In genomic region chr12:3670083-3670620, GRCh38 we compare ENCODE assay signal across 25 cellular contexts.
DNase-seq lines count a peak whose midpoint lies in the region; ATAC-seq, FAIRE-seq and TF ChIP-seq lines count a peak whose summit lies in the region.
"Had no signal": no experiment of that assay in that cellular context is flagged by ENCODE, and none has a peak within 500 bp of the region (broad histone marks: within the 10 kb centered on the region; RNA-seq: fewer than 3 reads in every experiment).

No MANE protein-coding gene starts in this region.

- H3K9me2 ChIP-seq in Karpas-422 (replicated peaks; ENCODE audit: insufficient read depth, low read length): no peaks in the 10 kb centered on the region

- peak; percentile 54 for FAIRE-seq in HTR-8/SVneo (lab: Jason Lieb, UNC)

- ATAC-seq in activated T-cell treated with anti-CD3 and anti-CD28 coated beads, Interleukin-2, amount 50 U/mL, for 72 hours (replicated peaks in 1 of 2): peak in 1 of 2 donors; percentile 25
- peak; percentile 53 for ATAC-seq in stimulated activated naive CD8-positive, alpha-beta T cell treated with anti-CD3 and anti-CD28 coated beads, Interleukin-15, amount 100 ng/mL, for 72 hours
- ATAC-seq in GM18520 (IDR thresholded peaks at IDR 0.05; ENCODE audit: unreplicated experiment): no peak
- ATAC-seq: heart left ventricle, left ventricle myocardium superior, mucosa of descending colon, psoas muscle had no signal

- H3K9ac ChIP-seq in Karpas-422 (ENCODE audit: low read length): no peak overlapping the region
- H3K9ac ChIP-seq in colonic mucosa (ENCODE audit: low read depth in 2 of 2, low read length in 2 of 2): no peak overlapping the region

- no peak for DNase-seq in activated T-cell treated with anti-CD3 and anti-CD28 coated beads, Interleukin-2, amount 50 U/mL, for 72 hours
- DNase-seq in activated T-cell treated with anti-CD3 and anti-CD28 coated beads, Interleukin-2, amount 50 U/mL, for 1 hour: no peak
- DNase-seq in HTR-8/SVneo (ENCODE audit: insufficient read length, low spot score) (no peak), astrocyte of the spinal cord (ENCODE audit: low read depth, low spot score) (peak; percentile 50), Karpas-422 (no peak), colonic mucosa (no peak)
- no peak for DNase-seq in stimulated activated naive CD8-positive, alpha-beta T cell treated with anti-CD3 and anti-CD28 coated beads, Interleukin-15, amount 100 ng/mL, for 72 hours
- DNase-seq: ACHN; activated B cell treated with CpG ODN at 0.5 μM for 24 hours; activated effector memory CD4-positive, alpha-beta T cell treated with Interleukin-2 at 50 U/mL for 16 hours; adrenal gland; GDM1; heart left ventricle; left ventricle myocardium superior; mucosa of descending colon; NCI-H1694; NCI-H748 treated with DMSO at 0.1 percent for 48 hours; OCI-M1; psoas muscle; SJCRH30; T-helper 9 cell had no signal

- TF ChIP-seq CTCF in astrocyte of the spinal cord (IDR thresholded peaks at IDR 0.05; ENCODE audit: low read depth, low read length): no peak
- no peak for TF ChIP-seq CTCF in colonic mucosa (IDR thresholded peaks at IDR 0.05)

- no peaks in the 10 kb centered on the region for H4K20me1 ChIP-seq in Karpas-422 (ENCODE audit: insufficient read depth, low read depth, low read length)

- no peaks in the 10 kb centered on the region for H3K27me3 Mint-ChIP-seq in activated T-cell treated with anti-CD3 and anti-CD28 coated beads, Interleukin-2, amount 50 U/mL, for 72 hours (ENCODE audit: low read depth)
- no peaks in the 10 kb centered on the region for H3K27me3 Mint-ChIP-seq in stimulated activated naive CD8-positive, alpha-beta T cell treated with anti-CD3 and anti-CD28 coated beads, Interleukin-15, amount 100 ng/mL, for 72 hours
- H3K27me3 Mint-ChIP-seq: activated B cell treated with CpG ODN at 0.5 μM for 24 hours; dendritic cell treated with granulocyte-macrophage colony-stimulating factor and Interleukin-4, amounts not matched to agents 40 ng/mL and 50 ng/mL, for 4 days had no signal

- no peaks in the 10 kb centered on the region for H3K36me3 ChIP-seq in Karpas-422 (ENCODE audit: insufficient read depth, low read length)
- no peaks in the 10 kb centered on the region for H3K36me3 ChIP-seq in colonic mucosa
- H3K36me3 ChIP-seq: adrenal gland, SJCRH30 had no signal

- H3K79me2 ChIP-seq in Karpas-422 (ENCODE audit: low read length): no peaks in the 10 kb centered on the region

- H3K27ac ChIP-seq in Karpas-422 (ENCODE audit: low read length) (no peak overlapping the region), colonic mucosa (no peak overlapping the region)
- H3K27ac ChIP-seq: adrenal gland, heart left ventricle, psoas muscle, SJCRH30 had no signal

- no peaks in the 10 kb centered on the region for H3K4me1 ChIP-seq in Karpas-422 (ENCODE audit: low read length)
- no peaks in the 10 kb centered on the region for H3K4me1 ChIP-seq in colonic mucosa
- H3K4me1 ChIP-seq: adrenal gland, psoas muscle, SJCRH30 had no signal

- peaks cover 2 to 7% of the 10 kb centered on the region in 2 donors for H3K36me3 Mint-ChIP-seq in activated T-cell treated with anti-CD3 and anti-CD28 coated beads, Interleukin-2, amount 50 U/mL, for 72 hours (ENCODE audit: insufficient read depth in 2 of 2)

- no peaks in the 10 kb centered on the region for H3K9me3 Mint-ChIP-seq in activated T-cell treated with anti-CD3 and anti-CD28 coated beads, Interleukin-2, amount 50 U/mL, for 72 hours
- H3K9me3 Mint-ChIP-seq in stimulated activated naive CD8-positive, alpha-beta T cell treated with anti-CD3 and anti-CD28 coated beads, Interleukin-15, amount 100 ng/mL, for 72 hours: no peaks in the 10 kb centered on the region
- H3K9me3 Mint-ChIP-seq: activated B cell treated with CpG ODN at 0.5 μM for 24 hours; dendritic cell treated with granulocyte-macrophage colony-stimulating factor and Interleukin-4, amounts not matched to agents 40 ng/mL and 50 ng/mL, for 4 days had no signal

- no peak overlapping the region for H3K4me3 ChIP-seq in astrocyte of the spinal cord (ENCODE audit: low read depth, low read length)
- H3K4me3 ChIP-seq in Karpas-422 (ENCODE audit: low read length): no peak overlapping the region
- no peak overlapping the region for H3K4me3 ChIP-seq in colonic mucosa
- H3K4me3 ChIP-seq: adrenal gland; BLaER1 treated with 17β-estradiol and CSF1 and Interleukin-3, amounts not matched to agents 10 nM and 100 nM; heart left ventricle; mucosa of descending colon; psoas muscle; SJCRH30; smooth muscle cell had no signal

- H3K27ac Mint-ChIP-seq in activated T-cell treated with anti-CD3 and anti-CD28 coated beads, Interleukin-2, amount 50 U/mL, for 72 hours: peak overlapping the region; percentile 44
- H3K27ac Mint-ChIP-seq in stimulated activated naive CD8-positive, alpha-beta T cell treated with anti-CD3 and anti-CD28 coated beads, Interleukin-15, amount 100 ng/mL, for 72 hours: peak overlapping the region in 1 of 2 donors; percentile 15
- H3K27ac Mint-ChIP-seq: activated B cell treated with CpG ODN at 0.5 μM for 24 hours; dendritic cell treated with granulocyte-macrophage colony-stimulating factor and Interleukin-4, amounts not matched to agents 40 ng/mL and 50 ng/mL, for 4 days had no signal

- no peak overlapping the region for H3K4me3 Mint-ChIP-seq in activated T-cell treated with anti-CD3 and anti-CD28 coated beads, Interleukin-2, amount 50 U/mL, for 72 hours
- H3K4me3 Mint-ChIP-seq in stimulated activated naive CD8-positive, alpha-beta T cell treated with anti-CD3 and anti-CD28 coated beads, Interleukin-15, amount 100 ng/mL, for 72 hours: no peak overlapping the region
- H3K4me3 Mint-ChIP-seq: activated B cell treated with CpG ODN at 0.5 μM for 24 hours; dendritic cell treated with granulocyte-macrophage colony-stimulating factor and Interleukin-4, amounts not matched to agents 40 ng/mL and 50 ng/mL, for 4 days had no signal

- peaks cover 13% of the 10 kb centered on the region for H3K4me1 Mint-ChIP-seq in activated T-cell treated with anti-CD3 and anti-CD28 coated beads, Interleukin-2, amount 50 U/mL, for 72 hours (ENCODE audit: low read depth)
- H3K4me1 Mint-ChIP-seq in stimulated activated naive CD8-positive, alpha-beta T cell treated with anti-CD3 and anti-CD28 coated beads, Interleukin-15, amount 100 ng/mL, for 72 hours: peaks cover 8% of the 10 kb centered on the region
- H3K4me1 Mint-ChIP-seq: activated B cell treated with CpG ODN at 0.5 μM for 24 hours had no signal

- in situ Hi-C loops in astrocyte of the spinal cord (cut with HindIII; ENCODE audit: low sequenced_read_pairs): no loop called here

- no peak overlapping the region for H2AFZ ChIP-seq in Karpas-422 (ENCODE audit: low read length)

- H3K9me3 ChIP-seq in Karpas-422 (ENCODE audit: low read length) (no peaks in the 10 kb centered on the region), colonic mucosa (no peaks in the 10 kb centered on the region)
- H3K9me3 ChIP-seq: adrenal gland; BLaER1 treated with 17β-estradiol and CSF1 and Interleukin-3, amounts not matched to agents 10 nM and 100 nM; heart left ventricle; mucosa of descending colon; psoas muscle; SJCRH30 had no signal

- intact Hi-C loops in colonic mucosa (cut with DNase I): no loop called here

- no peak overlapping the region for H3K4me2 ChIP-seq in Karpas-422 (ENCODE audit: low read depth, low read length, poor library complexity, severe bottlenecking)
- H3K4me2 ChIP-seq: BLaER1 treated with 17β-estradiol and CSF1 and Interleukin-3, amounts not matched to agents 10 nM and 100 nM; smooth muscle cell had no signal

- H3K27me3 ChIP-seq in Karpas-422 (ENCODE audit: low read length): no peaks in the 10 kb centered on the region
- H3K27me3 ChIP-seq in colonic mucosa: no peaks in the 10 kb centered on the region
- H3K27me3 ChIP-seq: adrenal gland; BLaER1 treated with 17β-estradiol and CSF1 and Interleukin-3, amounts not matched to agents 10 nM and 100 nM; heart left ventricle; SJCRH30 had no signal
